Comparison of ENCODE assay signal across 8 cellular contexts in genomic region chr10:46019541-46020343, GRCh38. TPM values are rescaled to one million over a fixed set of nuclear protein-coding genes. Genes with fewer than 3 reads are reported as not detected.
DNase-seq lines count a peak whose midpoint lies in the region; ATAC-seq, FAIRE-seq and TF ChIP-seq lines count a peak whose summit lies in the region.
"Had no signal": no experiment of that assay in that cellular context is flagged by ENCODE, and none has a peak within 500 bp of the region (broad histone marks: within the 10 kb centered on the region; RNA-seq: fewer than 3 reads in every experiment).

No MANE protein-coding gene starts in this region.

- peaks cover 31 to 61% (median 44%) of the 10 kb centered on the region in 3 donors for H3K4me1 Mint-ChIP-seq in IgD-negative memory B cell
- peaks cover 76% of the 10 kb centered on the region for H3K4me1 Mint-ChIP-seq in activated naive CD8-positive, alpha-beta T cell (ENCODE audit: low read depth)

- TF ChIP-seq POLR2A in stomach (IDR thresholded peaks at IDR 0.05): no peak

- TF ChIP-seq CTCF in kidney (IDR thresholded peaks at IDR 0.05; ENCODE audit: borderline replicate concordance, extremely low read depth, insufficient read depth) (no peak), stomach (IDR thresholded peaks at IDR 0.05) (no peak), D721Med (IDR thresholded peaks at IDR 0.05; ENCODE audit: insufficient read depth, missing control alignments) (no peak)

- H3K27ac ChIP-seq in kidney (ENCODE audit: low read depth in 2 of 2, low read length in 2 of 2): peak overlapping the region; percentile 37 to 56
- H3K27ac ChIP-seq in stomach: peak overlapping the region; percentile 14 to 93 (median 27)
- H3K27ac ChIP-seq: VCaP had no signal

- H3K36me3 Mint-ChIP-seq in IgD-negative memory B cell: no peaks in the 10 kb centered on the region
- H3K36me3 Mint-ChIP-seq in activated naive CD8-positive, alpha-beta T cell: peaks cover 1% of the 10 kb centered on the region

- no peaks in the 10 kb centered on the region for H3K27me3 Mint-ChIP-seq in IgD-negative memory B cell
- H3K27me3 Mint-ChIP-seq in activated naive CD8-positive, alpha-beta T cell: no peaks in the 10 kb centered on the region

- WGBS in stomach, 5 donors: 58 to 67% (median 64%) methylated on average over 7 of the region's 7 CpGs

- H3K4me1 ChIP-seq in kidney (ENCODE audit: control insufficient read depth in 1 of 2, insufficient read depth in 1 of 2, low read depth in 1 of 2, low read length in 2 of 2) (peaks cover 24 to 25% of the 10 kb centered on the region in 2 donors), stomach (peaks cover 50 to 99% (median 65%) of the 10 kb centered on the region in 4 donors)

- H3K4me3 ChIP-seq in kidney (ENCODE audit: low read length in 2 of 2) (peak overlapping the region; percentile 18 to 24), stomach (no peak overlapping the region)

- H3K9me3 ChIP-seq in kidney (ENCODE audit: control insufficient read depth in 1 of 2, low read length in 2 of 2) (no peaks in the 10 kb centered on the region), stomach (no peaks in the 10 kb centered on the region)

- intact Hi-C loops in kidney (cut with DNase I) (no loop called here), stomach (cut with DNase I; ENCODE audit: low total_unique reads) (no loop called here)

- no peak for ATAC-seq in HG03135 (IDR thresholded peaks at IDR 0.05; ENCODE audit: unreplicated experiment)

- TF ChIP-seq EP300 in stomach (IDR thresholded peaks at IDR 0.05): no peak

- H3K27me3 ChIP-seq in stomach: no peaks in the 10 kb centered on the region

- FAIRE-seq in kidney (lab: Jason Lieb, UNC) (no peak), D721Med (lab: Jason Lieb, UNC) (no peak)

- H3K27ac Mint-ChIP-seq in IgD-negative memory B cell: peak overlapping the region; percentile 20 to 73 (median 34)
- H3K27ac Mint-ChIP-seq in activated naive CD8-positive, alpha-beta T cell: peak overlapping the region; percentile 89

- DNase-seq in kidney (no peak), stomach (no peak), D721Med (ENCODE audit: insufficient read length, low spot score) (no peak), NCI-H526 treated with DMSO at 0.1 percent for 48 hours (lab: John Stamatoyannopoulos, UW) (no peak)

- H3K36me3 ChIP-seq in kidney (ENCODE audit: control insufficient read depth in 1 of 2, insufficient read depth in 2 of 2, low read length in 2 of 2): peaks cover 5 to 13% of the 10 kb centered on the region in 2 donors
- peaks cover 0 to 23% (median 18%) of the 10 kb centered on the region in 4 donors for H3K36me3 ChIP-seq in stomach

- peak overlapping the region in 1 of 2 donors; percentile 20 for H3K9ac ChIP-seq in kidney (ENCODE audit: low read length in 2 of 2)

- H3K4me3 Mint-ChIP-seq in IgD-negative memory B cell: peak overlapping the region; percentile 21 to 90 (median 58)
- H3K4me3 Mint-ChIP-seq in activated naive CD8-positive, alpha-beta T cell: peak overlapping the region; percentile 71

- no peaks in the 10 kb centered on the region for H3K9me3 Mint-ChIP-seq in IgD-negative memory B cell
- H3K9me3 Mint-ChIP-seq in activated naive CD8-positive, alpha-beta T cell (ENCODE audit: low read depth): no peaks in the 10 kb centered on the region

RNA-seq across cellular contexts. Expression of gene NCOA4, which starts 10.7 kb away (rescaled TPM):
- polyA plus RNA-seq in IgD-negative memory B cell (110 TPM), kidney (ENCODE audit: insufficient read depth, low read depth, low replicate concordance) (83.7 TPM), stomach (10 to 100 TPM; 35.7 to 79.1 (median 56.5) TPM)
- total RNA-seq in kidney (133 TPM), stomach (100 to 1,000 TPM in 3 of 5 donors, 10 to 100 TPM in 2; 65.8 to 260 (median 111) TPM)

RNA-seq across cellular contexts. Expression of gene MSMB, which starts 26.3 kb away (rescaled TPM):
- polyA plus RNA-seq in IgD-negative memory B cell (not detected), kidney (ENCODE audit: insufficient read depth, low read depth, low replicate concordance) (not detected), stomach (10 to 100 TPM in 2 of 3 donors, not detected in 1; 19.0 to 65.5 TPM)
- total RNA-seq in kidney (not detected), stomach (100 to 1,000 TPM in 1 of 5 donors, 10 to 100 TPM in 1, not detected in 3; 41.6 to 130 TPM)

RNA-seq across cellular contexts. Expression of gene TIMM23, which starts 47.5 kb away (rescaled TPM):
- polyA plus RNA-seq in IgD-negative memory B cell (57.9 TPM), kidney (ENCODE audit: insufficient read depth, low read depth, low replicate concordance) (107 TPM), stomach (10 to 100 TPM; 49.9 to 59.5 (median 54.1) TPM)
- total RNA-seq in kidney (52.0 TPM), stomach (100 to 1,000 TPM in 1 of 5 donors, 10 to 100 TPM in 4; 20.5 to 111 (median 59.5) TPM)

Comparison
In these comparisons a context has a peak if more than half of its experiments do, and no peak if none do; other contexts are left out.
1. H3K4me3 ChIP-seq: peak in kidney (2 of 2); none in stomach (0 of 4).